Comparison of ENCODE assay signal across 2 cellular contexts in the genomic region with DNA sequence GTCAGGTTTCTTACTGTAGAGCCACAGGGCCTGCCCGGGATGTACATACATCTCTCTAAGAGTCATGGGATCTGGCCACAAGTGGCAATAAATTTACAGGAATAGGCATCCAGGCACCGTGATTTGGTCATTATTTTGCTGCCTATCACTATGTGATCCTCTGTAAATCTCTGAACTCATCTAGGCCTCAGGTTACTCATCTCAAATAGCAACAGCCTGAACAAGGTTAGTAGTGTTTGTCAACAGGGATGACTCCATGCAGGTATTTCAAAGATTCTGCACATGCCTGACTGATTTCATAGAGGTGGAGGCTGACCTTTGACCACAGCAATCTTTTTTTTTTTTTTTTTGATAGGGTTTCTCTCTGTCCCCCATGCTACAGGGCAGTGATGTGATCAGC.
TF ChIP-seq lines count a peak whose summit lies in the region.

No MANE protein-coding gene starts in this region.

TF ChIP-seq in IMR-90, 13 proteins besides CTCF, POLR2A, EP300 and RAD21 (continued from another document):
- no peak for TF ChIP-seq FOS (IDR thresholded peaks at IDR 0.05; ENCODE audit: low read depth, low read length)
- TF ChIP-seq RCOR1 (IDR thresholded peaks at IDR 0.05; ENCODE audit: insufficient replicate concordance, low read length), result no peak
- TF ChIP-seq CEBPB (IDR thresholded peaks at IDR 0.05; ENCODE audit: low read depth, low read length), result no peak

TF ChIP-seq in HepG2, 621 proteins besides CTCF, POLR2A, EP300 and RAD21 (continued from another document and continues in another):
- TF ChIP-seq, protein P1, sequence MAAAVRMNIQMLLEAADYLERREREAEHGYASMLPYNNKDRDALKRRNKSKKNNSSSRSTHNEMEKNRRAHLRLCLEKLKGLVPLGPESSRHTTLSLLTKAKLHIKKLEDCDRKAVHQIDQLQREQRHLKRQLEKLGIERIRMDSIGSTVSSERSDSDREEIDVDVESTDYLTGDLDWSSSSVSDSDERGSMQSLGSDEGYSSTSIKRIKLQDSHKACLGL (CRISPR knock-in tag; IDR thresholded peaks at IDR 0.05), result no peak
- TF ChIP-seq CHCHD3 (CRISPR knock-in tag; IDR thresholded peaks at IDR 0.05) (no peak), ELF3 (CRISPR knock-in tag; IDR thresholded peaks at IDR 0.05) (0 out of 2 replicates have a peak, but pooled peaks have one; percentile 15), FOXA3 (CRISPR knock-in tag; IDR thresholded peaks at IDR 0.05) (peak; percentile 89), TOPORS (CRISPR knock-in tag; IDR thresholded peaks at IDR 0.05) (no peak), SP140L (CRISPR knock-in tag; IDR thresholded peaks at IDR 0.05; ENCODE audit: borderline replicate concordance) (no peak), MXI1 (IDR thresholded peaks at IDR 0.05; ENCODE audit: borderline replicate concordance, low read depth, low read length) (no peak; the same call in 2 of the 3 replicates), ZNF256 (CRISPR knock-in tag; conservative IDR thresholded peaks at IDR 0.05) (no peak), ZNF589 (CRISPR knock-in tag; conservative IDR thresholded peaks at IDR 0.05) (no peak), FLYWCH1 (CRISPR knock-in tag; IDR thresholded peaks at IDR 0.05) (no peak), ZNF343 (CRISPR knock-in tag; IDR thresholded peaks at IDR 0.05) (no peak), HMG20A (CRISPR knock-in tag; IDR thresholded peaks at IDR 0.05; ENCODE audit: borderline replicate concordance) (peak; percentile 65), ZNF12 (CRISPR knock-in tag; IDR thresholded peaks at IDR 0.05) (no peak), ZNF891 (CRISPR knock-in tag; IDR thresholded peaks at IDR 0.05) (no peak), ZNF441 (CRISPR knock-in tag; IDR thresholded peaks at IDR 0.05; ENCODE audit: borderline replicate concordance) (no peak), MAF1 (CRISPR knock-in tag; IDR thresholded peaks at IDR 0.05; ENCODE audit: borderline replicate concordance) (no peak), ZFY (CRISPR knock-in tag; IDR thresholded peaks at IDR 0.05) (no peak), NONO (IDR thresholded peaks at IDR 0.05) (no peak), NONO (CRISPR knock-in tag; conservative IDR thresholded peaks at IDR 0.05) (no peak), SOX13 (IDR thresholded peaks at IDR 0.05) (no peak), SOX13 (CRISPR knock-in tag; conservative IDR thresholded peaks at IDR 0.05 in 1 of 2, IDR thresholded peaks at IDR 0.05 in 1 of 2) (peak in 1 of 2 experiments; percentile 42; a peak in 1 of 4 replicates), REL (CRISPR knock-in tag; conservative IDR thresholded peaks at IDR 0.05) (no peak), NFE2L1 (CRISPR knock-in tag; IDR thresholded peaks at IDR 0.05; ENCODE audit: borderline replicate concordance) (no peak), KLF9 (CRISPR knock-in tag; IDR thresholded peaks at IDR 0.05; ENCODE audit: low read depth) (no peak), TMF1 (CRISPR knock-in tag; IDR thresholded peaks at IDR 0.05; ENCODE audit: low read depth) (no peak), HDAC6 (IDR thresholded peaks at IDR 0.05; ENCODE audit: low read depth, low read length) (no peak), PLRG1 (conservative IDR thresholded peaks at IDR 0.05) (no peak), NR2F6 (IDR thresholded peaks at IDR 0.05) (peak; percentile 85), NR2F6 (CRISPR knock-in tag; IDR thresholded peaks at IDR 0.05) (peak; percentile 86)
- TF ChIP-seq, protein P2, sequence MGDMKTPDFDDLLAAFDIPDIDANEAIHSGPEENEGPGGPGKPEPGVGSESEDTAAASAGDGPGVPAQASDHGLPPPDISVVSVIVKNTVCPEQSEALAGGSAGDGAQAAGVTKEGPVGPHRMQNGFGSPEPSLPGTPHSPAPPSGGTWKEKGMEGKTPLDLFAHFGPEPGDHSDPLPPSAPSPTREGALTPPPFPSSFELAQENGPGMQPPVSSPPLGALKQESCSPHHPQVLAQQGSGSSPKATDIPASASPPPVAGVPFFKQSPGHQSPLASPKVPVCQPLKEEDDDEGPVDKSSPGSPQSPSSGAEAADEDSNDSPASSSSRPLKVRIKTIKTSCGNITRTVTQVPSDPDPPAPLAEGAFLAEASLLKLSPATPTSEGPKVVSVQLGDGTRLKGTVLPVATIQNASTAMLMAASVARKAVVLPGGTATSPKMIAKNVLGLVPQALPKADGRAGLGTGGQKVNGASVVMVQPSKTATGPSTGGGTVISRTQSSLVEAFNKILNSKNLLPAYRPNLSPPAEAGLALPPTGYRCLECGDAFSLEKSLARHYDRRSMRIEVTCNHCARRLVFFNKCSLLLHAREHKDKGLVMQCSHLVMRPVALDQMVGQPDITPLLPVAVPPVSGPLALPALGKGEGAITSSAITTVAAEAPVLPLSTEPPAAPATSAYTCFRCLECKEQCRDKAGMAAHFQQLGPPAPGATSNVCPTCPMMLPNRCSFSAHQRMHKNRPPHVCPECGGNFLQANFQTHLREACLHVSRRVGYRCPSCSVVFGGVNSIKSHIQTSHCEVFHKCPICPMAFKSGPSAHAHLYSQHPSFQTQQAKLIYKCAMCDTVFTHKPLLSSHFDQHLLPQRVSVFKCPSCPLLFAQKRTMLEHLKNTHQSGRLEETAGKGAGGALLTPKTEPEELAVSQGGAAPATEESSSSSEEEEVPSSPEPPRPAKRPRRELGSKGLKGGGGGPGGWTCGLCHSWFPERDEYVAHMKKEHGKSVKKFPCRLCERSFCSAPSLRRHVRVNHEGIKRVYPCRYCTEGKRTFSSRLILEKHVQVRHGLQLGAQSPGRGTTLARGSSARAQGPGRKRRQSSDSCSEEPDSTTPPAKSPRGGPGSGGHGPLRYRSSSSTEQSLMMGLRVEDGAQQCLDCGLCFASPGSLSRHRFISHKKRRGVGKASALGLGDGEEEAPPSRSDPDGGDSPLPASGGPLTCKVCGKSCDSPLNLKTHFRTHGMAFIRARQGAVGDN (CRISPR knock-in tag; IDR thresholded peaks at IDR 0.05), result no peak
- TF ChIP-seq, protein P3, sequence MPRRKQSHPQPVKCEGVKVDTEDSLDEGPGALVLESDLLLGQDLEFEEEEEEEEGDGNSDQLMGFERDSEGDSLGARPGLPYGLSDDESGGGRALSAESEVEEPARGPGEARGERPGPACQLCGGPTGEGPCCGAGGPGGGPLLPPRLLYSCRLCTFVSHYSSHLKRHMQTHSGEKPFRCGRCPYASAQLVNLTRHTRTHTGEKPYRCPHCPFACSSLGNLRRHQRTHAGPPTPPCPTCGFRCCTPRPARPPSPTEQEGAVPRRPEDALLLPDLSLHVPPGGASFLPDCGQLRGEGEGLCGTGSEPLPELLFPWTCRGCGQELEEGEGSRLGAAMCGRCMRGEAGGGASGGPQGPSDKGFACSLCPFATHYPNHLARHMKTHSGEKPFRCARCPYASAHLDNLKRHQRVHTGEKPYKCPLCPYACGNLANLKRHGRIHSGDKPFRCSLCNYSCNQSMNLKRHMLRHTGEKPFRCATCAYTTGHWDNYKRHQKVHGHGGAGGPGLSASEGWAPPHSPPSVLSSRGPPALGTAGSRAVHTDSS (CRISPR knock-in tag; conservative IDR thresholded peaks at IDR 0.05), result no peak
- TF ChIP-seq, protein P4, sequence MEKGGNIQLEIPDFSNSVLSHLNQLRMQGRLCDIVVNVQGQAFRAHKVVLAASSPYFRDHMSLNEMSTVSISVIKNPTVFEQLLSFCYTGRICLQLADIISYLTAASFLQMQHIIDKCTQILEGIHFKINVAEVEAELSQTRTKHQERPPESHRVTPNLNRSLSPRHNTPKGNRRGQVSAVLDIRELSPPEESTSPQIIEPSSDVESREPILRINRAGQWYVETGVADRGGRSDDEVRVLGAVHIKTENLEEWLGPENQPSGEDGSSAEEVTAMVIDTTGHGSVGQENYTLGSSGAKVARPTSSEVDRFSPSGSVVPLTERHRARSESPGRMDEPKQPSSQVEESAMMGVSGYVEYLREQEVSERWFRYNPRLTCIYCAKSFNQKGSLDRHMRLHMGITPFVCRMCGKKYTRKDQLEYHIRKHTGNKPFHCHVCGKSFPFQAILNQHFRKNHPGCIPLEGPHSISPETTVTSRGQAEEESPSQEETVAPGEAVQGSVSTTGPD (CRISPR knock-in tag; IDR thresholded peaks at IDR 0.05), result no peak
- TF ChIP-seq, protein P5, sequence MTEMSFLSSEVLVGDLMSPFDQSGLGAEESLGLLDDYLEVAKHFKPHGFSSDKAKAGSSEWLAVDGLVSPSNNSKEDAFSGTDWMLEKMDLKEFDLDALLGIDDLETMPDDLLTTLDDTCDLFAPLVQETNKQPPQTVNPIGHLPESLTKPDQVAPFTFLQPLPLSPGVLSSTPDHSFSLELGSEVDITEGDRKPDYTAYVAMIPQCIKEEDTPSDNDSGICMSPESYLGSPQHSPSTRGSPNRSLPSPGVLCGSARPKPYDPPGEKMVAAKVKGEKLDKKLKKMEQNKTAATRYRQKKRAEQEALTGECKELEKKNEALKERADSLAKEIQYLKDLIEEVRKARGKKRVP (CRISPR knock-in tag; IDR thresholded peaks at IDR 0.05), result peak in 1 of 2 experiments; percentile 72; a peak in 2 of 4 replicates
- TF ChIP-seq, protein P6, sequence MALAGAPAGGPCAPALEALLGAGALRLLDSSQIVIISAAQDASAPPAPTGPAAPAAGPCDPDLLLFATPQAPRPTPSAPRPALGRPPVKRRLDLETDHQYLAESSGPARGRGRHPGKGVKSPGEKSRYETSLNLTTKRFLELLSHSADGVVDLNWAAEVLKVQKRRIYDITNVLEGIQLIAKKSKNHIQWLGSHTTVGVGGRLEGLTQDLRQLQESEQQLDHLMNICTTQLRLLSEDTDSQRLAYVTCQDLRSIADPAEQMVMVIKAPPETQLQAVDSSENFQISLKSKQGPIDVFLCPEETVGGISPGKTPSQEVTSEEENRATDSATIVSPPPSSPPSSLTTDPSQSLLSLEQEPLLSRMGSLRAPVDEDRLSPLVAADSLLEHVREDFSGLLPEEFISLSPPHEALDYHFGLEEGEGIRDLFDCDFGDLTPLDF (CRISPR knock-in tag; IDR thresholded peaks at IDR 0.05), result no peak
- TF ChIP-seq, protein P7, sequence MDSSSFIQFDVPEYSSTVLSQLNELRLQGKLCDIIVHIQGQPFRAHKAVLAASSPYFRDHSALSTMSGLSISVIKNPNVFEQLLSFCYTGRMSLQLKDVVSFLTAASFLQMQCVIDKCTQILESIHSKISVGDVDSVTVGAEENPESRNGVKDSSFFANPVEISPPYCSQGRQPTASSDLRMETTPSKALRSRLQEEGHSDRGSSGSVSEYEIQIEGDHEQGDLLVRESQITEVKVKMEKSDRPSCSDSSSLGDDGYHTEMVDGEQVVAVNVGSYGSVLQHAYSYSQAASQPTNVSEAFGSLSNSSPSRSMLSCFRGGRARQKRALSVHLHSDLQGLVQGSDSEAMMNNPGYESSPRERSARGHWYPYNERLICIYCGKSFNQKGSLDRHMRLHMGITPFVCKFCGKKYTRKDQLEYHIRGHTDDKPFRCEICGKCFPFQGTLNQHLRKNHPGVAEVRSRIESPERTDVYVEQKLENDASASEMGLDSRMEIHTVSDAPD (CRISPR knock-in tag; IDR thresholded peaks at IDR 0.05), result no peak
- TF ChIP-seq, protein P8, sequence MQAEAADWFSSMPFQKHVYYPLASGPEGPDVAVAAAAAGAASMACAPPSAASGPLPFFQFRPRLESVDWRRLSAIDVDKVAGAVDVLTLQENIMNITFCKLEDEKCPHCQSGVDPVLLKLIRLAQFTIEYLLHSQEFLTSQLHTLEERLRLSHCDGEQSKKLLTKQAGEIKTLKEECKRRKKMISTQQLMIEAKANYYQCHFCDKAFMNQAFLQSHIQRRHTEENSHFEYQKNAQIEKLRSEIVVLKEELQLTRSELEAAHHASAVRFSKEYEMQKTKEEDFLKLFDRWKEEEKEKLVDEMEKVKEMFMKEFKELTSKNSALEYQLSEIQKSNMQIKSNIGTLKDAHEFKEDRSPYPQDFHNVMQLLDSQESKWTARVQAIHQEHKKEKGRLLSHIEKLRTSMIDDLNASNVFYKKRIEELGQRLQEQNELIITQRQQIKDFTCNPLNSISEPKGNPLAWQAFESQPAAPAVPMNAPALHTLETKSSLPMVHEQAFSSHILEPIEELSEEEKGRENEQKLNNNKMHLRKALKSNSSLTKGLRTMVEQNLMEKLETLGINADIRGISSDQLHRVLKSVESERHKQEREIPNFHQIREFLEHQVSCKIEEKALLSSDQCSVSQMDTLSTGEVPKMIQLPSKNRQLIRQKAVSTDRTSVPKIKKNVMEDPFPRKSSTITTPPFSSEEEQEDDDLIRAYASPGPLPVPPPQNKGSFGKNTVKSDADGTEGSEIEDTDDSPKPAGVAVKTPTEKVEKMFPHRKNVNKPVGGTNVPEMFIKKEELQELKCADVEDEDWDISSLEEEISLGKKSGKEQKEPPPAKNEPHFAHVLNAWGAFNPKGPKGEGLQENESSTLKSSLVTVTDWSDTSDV (CRISPR knock-in tag; IDR thresholded peaks at IDR 0.05), result no peak
- TF ChIP-seq, protein P9, sequence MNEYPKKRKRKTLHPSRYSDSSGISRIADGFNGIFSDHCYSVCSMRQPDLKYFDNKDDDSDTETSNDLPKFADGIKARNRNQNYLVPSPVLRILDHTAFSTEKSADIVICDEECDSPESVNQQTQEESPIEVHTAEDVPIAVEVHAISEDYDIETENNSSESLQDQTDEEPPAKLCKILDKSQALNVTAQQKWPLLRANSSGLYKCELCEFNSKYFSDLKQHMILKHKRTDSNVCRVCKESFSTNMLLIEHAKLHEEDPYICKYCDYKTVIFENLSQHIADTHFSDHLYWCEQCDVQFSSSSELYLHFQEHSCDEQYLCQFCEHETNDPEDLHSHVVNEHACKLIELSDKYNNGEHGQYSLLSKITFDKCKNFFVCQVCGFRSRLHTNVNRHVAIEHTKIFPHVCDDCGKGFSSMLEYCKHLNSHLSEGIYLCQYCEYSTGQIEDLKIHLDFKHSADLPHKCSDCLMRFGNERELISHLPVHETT (CRISPR knock-in tag; conservative IDR thresholded peaks at IDR 0.05), result no peak
- TF ChIP-seq, protein P10, sequence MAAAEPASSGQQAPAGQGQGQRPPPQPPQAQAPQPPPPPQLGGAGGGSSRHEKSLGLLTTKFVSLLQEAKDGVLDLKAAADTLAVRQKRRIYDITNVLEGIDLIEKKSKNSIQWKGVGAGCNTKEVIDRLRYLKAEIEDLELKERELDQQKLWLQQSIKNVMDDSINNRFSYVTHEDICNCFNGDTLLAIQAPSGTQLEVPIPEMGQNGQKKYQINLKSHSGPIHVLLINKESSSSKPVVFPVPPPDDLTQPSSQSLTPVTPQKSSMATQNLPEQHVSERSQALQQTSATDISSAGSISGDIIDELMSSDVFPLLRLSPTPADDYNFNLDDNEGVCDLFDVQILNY (CRISPR knock-in tag; conservative IDR thresholded peaks at IDR 0.05), result no peak
- TF ChIP-seq, protein P11, sequence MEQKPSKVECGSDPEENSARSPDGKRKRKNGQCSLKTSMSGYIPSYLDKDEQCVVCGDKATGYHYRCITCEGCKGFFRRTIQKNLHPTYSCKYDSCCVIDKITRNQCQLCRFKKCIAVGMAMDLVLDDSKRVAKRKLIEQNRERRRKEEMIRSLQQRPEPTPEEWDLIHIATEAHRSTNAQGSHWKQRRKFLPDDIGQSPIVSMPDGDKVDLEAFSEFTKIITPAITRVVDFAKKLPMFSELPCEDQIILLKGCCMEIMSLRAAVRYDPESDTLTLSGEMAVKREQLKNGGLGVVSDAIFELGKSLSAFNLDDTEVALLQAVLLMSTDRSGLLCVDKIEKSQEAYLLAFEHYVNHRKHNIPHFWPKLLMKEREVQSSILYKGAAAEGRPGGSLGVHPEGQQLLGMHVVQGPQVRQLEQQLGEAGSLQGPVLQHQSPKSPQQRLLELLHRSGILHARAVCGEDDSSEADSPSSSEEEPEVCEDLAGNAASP (CRISPR knock-in tag; IDR thresholded peaks at IDR 0.05; ENCODE audit: borderline replicate concordance), result 0 out of 2 replicates have a peak, but pooled peaks have one; percentile 32
